In the genomic region with DNA sequence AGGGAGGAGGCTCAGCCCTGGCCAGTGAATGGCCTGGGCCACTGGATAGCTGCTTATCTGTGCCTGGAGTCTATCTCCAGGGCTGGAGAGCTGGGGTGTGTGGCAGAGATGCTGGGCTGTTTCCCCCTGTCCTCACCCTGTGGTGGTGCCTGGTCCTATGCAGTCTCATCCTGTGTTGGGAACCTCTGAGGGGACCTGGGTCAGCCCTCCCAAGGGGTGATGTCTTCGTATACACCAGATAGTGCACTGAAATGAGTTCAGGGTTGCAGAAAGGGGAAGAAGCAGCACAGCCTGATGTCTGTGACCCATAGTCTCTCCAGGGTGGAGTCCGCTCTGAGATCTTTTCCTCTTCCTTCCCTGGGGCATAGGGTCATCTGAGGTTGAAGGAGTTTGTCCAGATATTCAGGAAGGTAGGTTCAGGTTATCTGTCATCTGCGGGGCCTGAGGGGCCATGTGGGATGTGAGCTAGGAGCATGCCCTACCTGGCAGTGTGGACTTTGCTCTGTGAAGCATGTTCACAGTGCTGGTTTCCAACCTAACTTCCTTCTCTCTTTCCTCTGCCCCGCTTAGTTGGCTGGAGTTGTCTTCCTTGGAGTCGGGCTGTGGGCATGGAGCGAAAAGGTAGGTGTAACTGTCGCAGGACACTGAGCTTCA, we compare ENCODE assay signal across 10 cellular contexts. TPM values are rescaled to one million over a fixed set of nuclear protein-coding genes. Genes with fewer than 3 reads are reported as not detected.
DNase-seq lines count a peak whose midpoint lies in the region; ATAC-seq, FAIRE-seq and TF ChIP-seq lines count a peak whose summit lies in the region.
"Had no signal": no experiment of that assay in that cellular context is flagged by ENCODE, and none has a peak within 500 bp of the region (broad histone marks: within the 10 kb centered on the region; RNA-seq: fewer than 3 reads in every experiment).

No MANE protein-coding gene starts in this region.

- intact Hi-C loops in kidney (cut with DNase I), result loop anchor here (5.0 kb wide), 1 partner anchor 47 kb away; no protein-coding TSS in a partner anchor
- intact Hi-C loops in stomach (cut with DNase I; ENCODE audit: low total_unique reads), result no loop called here

- H3K4me1 ChIP-seq in kidney (ENCODE audit: control insufficient read depth in 1 of 2, insufficient read depth in 1 of 2, low read depth in 1 of 2, low read length in 2 of 2) (peaks cover 40 to 66% of the 10 kb centered on the region in 2 donors), stomach (peaks cover 59 to 93% (median 68%) of the 10 kb centered on the region in 4 donors)

- H3K4me3 ChIP-seq in kidney (ENCODE audit: low read length in 2 of 2) (no peak overlapping the region), stomach (no peak overlapping the region)

- TF ChIP-seq CTCF in kidney (IDR thresholded peaks at IDR 0.05; ENCODE audit: borderline replicate concordance, extremely low read depth, insufficient read depth), result no peak
- no peak for TF ChIP-seq CTCF in stomach (IDR thresholded peaks at IDR 0.05)

- no peak for TF ChIP-seq POLR2A in stomach (IDR thresholded peaks at IDR 0.05)

- no peaks in the 10 kb centered on the region for H3K9me3 Mint-ChIP-seq in activated naive CD8-positive, alpha-beta T cell treated with anti-CD3 and anti-CD28 coated beads for 36 hours

- no peak overlapping the region for H3K4me3 Mint-ChIP-seq in activated naive CD8-positive, alpha-beta T cell treated with anti-CD3 and anti-CD28 coated beads for 36 hours

- H3K36me3 Mint-ChIP-seq in activated naive CD8-positive, alpha-beta T cell treated with anti-CD3 and anti-CD28 coated beads for 36 hours, result peaks cover 20% of the 10 kb centered on the region

- peaks cover 2 to 13% of the 10 kb centered on the region in 2 donors for H3K36me3 ChIP-seq in kidney (ENCODE audit: control insufficient read depth in 1 of 2, insufficient read depth in 2 of 2, low read length in 2 of 2)
- peaks cover 11 to 35% (median 28%) of the 10 kb centered on the region in 4 donors for H3K36me3 ChIP-seq in stomach

- H3K9me3 ChIP-seq in kidney (ENCODE audit: control insufficient read depth in 1 of 2, low read length in 2 of 2), result no peaks in the 10 kb centered on the region
- no peaks in the 10 kb centered on the region for H3K9me3 ChIP-seq in stomach

- ATAC-seq in GM21360 (IDR thresholded peaks at IDR 0.05; ENCODE audit: unreplicated experiment), result no peak

- no peaks in the 10 kb centered on the region for H3K27me3 ChIP-seq in stomach

- no peaks in the 10 kb centered on the region for H3K27me3 Mint-ChIP-seq in activated naive CD8-positive, alpha-beta T cell treated with anti-CD3 and anti-CD28 coated beads for 36 hours

- DNase-seq in SIG-M5 treated with dmso at 0.1 percent for 504 hours (lab: John Stamatoyannopoulos, UW; ENCODE audit: unreplicated experiment), result peak; percentile 32
- no peak for DNase-seq in SIG-M5 (lab: John Stamatoyannopoulos, UW)
- DNase-seq in activated naive CD8-positive, alpha-beta T cell treated with anti-CD3 and anti-CD28 coated beads for 36 hours, result no peak
- DNase-seq in kidney, result no peak
- peak; percentile 39 for DNase-seq in stomach
- DNase-seq in NCI-H2171 treated with DMSO at 0.1 percent for 48 hours (lab: John Stamatoyannopoulos, UW), result no peak
- DNase-seq in DMS53 (lab: John Stamatoyannopoulos, UW), result no peak

- 38 to 48% (median 41%) methylated on average over 7 of the region's 7 CpGs for WGBS in stomach, 5 donors

- peak overlapping the region; percentile 96 for H3K27ac Mint-ChIP-seq in activated naive CD8-positive, alpha-beta T cell treated with anti-CD3 and anti-CD28 coated beads for 36 hours

- H3K27ac ChIP-seq in kidney (ENCODE audit: low read depth in 2 of 2, low read length in 2 of 2) (peak overlapping the region; percentile 68 to 75), stomach (peak overlapping the region; percentile 13 to 91 (median 77))

- H3K9ac ChIP-seq in kidney (ENCODE audit: low read length in 2 of 2), result peak overlapping the region in 1 of 2 donors; percentile 41

- no peak for TF ChIP-seq EP300 in stomach (IDR thresholded peaks at IDR 0.05)

- no peak for FAIRE-seq in kidney (lab: Jason Lieb, UNC)
- FAIRE-seq: A204.1, frontal cortex had no signal

- peaks cover 70% of the 10 kb centered on the region for H3K4me1 Mint-ChIP-seq in activated naive CD8-positive, alpha-beta T cell treated with anti-CD3 and anti-CD28 coated beads for 36 hours

RNA-seq across cellular contexts. Expression of gene SH2D4B, which starts 33.4 kb away (rescaled TPM):
- under 1 TPM; 0.08 to 0.18 TPM for total RNA-seq in activated naive CD8-positive, alpha-beta T cell treated with anti-CD3 and anti-CD28 coated beads for 36 hours
- total RNA-seq in kidney (0.09 TPM), stomach (under 1 TPM in 1 of 5 donors, not detected in 4; 0.18 TPM)
- polyA plus RNA-seq in kidney (ENCODE audit: insufficient read depth, low read depth, low replicate concordance) (not detected), stomach (under 1 TPM in 1 of 3 donors, not detected in 2; 0.03 TPM)

RNA-seq across cellular contexts. Expression of gene TSPAN14, which starts 50.2 kb away (rescaled TPM):
- 10 to 100 TPM; 39.6 to 40.4 TPM for total RNA-seq in activated naive CD8-positive, alpha-beta T cell treated with anti-CD3 and anti-CD28 coated beads for 36 hours
- total RNA-seq in kidney (183 TPM), stomach (10 to 100 TPM; 24.4 to 82.6 (median 42.9) TPM)
- polyA plus RNA-seq in kidney (ENCODE audit: insufficient read depth, low read depth, low replicate concordance) (36.8 TPM), stomach (10 to 100 TPM in 2 of 3 donors, 1 to 10 TPM in 1; 7.0 to 21.5 (median 13.7) TPM)

Comparison
In these comparisons a context has a peak if more than half of its experiments do, and no peak if none do; other contexts are left out.
1. DNase-seq: peak in SIG-M5 treated with dmso at 0.1 percent for 504 hours (single experiment) and stomach (single experiment); none in SIG-M5 (single experiment), activated naive CD8-positive, alpha-beta T cell treated with anti-CD3 and anti-CD28 coated beads for 36 hours (single experiment), kidney (single experiment), NCI-H2171 treated with DMSO at 0.1 percent for 48 hours (single experiment) and DMS53 (single experiment).